26 cellular contexts compared by ENCODE assay signal in the genomic region with DNA sequence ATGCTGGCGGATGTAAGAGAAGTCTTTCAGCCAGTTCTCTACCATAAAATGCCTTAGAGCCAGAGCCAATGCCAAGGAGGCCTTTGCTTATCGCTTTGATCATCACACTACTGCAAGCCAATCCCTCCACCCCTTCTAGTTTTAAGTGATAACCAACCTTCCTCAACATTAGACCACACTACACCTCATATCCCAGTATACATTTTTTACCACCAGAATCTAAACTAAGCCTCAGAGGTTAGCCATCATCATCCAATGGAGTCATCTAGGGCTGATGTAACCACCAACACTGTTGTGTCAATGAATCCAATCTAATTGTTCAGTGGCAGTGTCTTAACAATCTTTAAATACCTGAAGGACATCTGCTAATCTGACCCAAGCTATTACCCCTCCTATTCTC. TPM values are rescaled to one million over a fixed set of nuclear protein-coding genes. Genes with fewer than 3 reads are reported as not detected.
A peak's percentile ranks its signal among the peaks of the same experiment; 100 is the strongest.
DNase-seq lines count a peak whose midpoint lies in the region; ATAC-seq and TF ChIP-seq lines count a peak whose summit lies in the region.
"Had no signal": no experiment of that assay in that cellular context is flagged by ENCODE, and none has a peak within 500 bp of the region (broad histone marks: within the 10 kb centered on the region; RNA-seq: fewer than 3 reads in every experiment).

No MANE protein-coding gene starts in this region.

- no peaks in the 10 kb centered on the region for H3K9me3 Mint-ChIP-seq in activated naive CD4-positive, alpha-beta T cell treated with anti-CD3 and anti-CD28 coated beads, Interleukin-2, amount 50 U/mL, for 72 hours
- H3K9me3 Mint-ChIP-seq in immature natural killer cell = no peaks in the 10 kb centered on the region
- H3K9me3 Mint-ChIP-seq: activated CD4-positive, alpha-beta memory T cell treated with anti-CD3 and anti-CD28 coated beads, Interleukin-2, amount 10 ng/mL, durations not matched to agents 7 days and 5 days; CD14-positive monocyte; nephron had no signal

- no peaks in the 10 kb centered on the region for H3K9me3 ChIP-seq in T-helper 17 cell (ENCODE audit: control insufficient read depth, low read length, poor library complexity, severe bottlenecking)
- H3K9me3 ChIP-seq: colonic mucosa, esophagus squamous epithelium, left lung, thoracic aorta, vagina had no signal

- ATAC-seq in activated naive CD4-positive, alpha-beta T cell treated with anti-CD3 and anti-CD28 coated beads, Interleukin-2, amount 50 U/mL, for 72 hours = peak; percentile 66 to 72
- ATAC-seq in T-helper 17 cell (no peak), GM21528 (IDR thresholded peaks at IDR 0.05; ENCODE audit: low FRiP score, unreplicated experiment) (no peak), GM19324 (IDR thresholded peaks at IDR 0.05; ENCODE audit: low FRiP score, unreplicated experiment) (no peak)
- ATAC-seq: HepG2, left lung, Right ventricle myocardium inferior had no signal

- H3K4me3 Mint-ChIP-seq in T-helper 17 cell (no peak overlapping the region), immature natural killer cell (no peak overlapping the region)
- H3K4me3 Mint-ChIP-seq: activated CD4-positive, alpha-beta memory T cell treated with anti-CD3 and anti-CD28 coated beads, Interleukin-2, amount 10 ng/mL, durations not matched to agents 7 days and 5 days; CD14-positive monocyte; nephron had no signal

- intact Hi-C loops in cardiac septum (cut with DNase I) = no loop called here

- H3K27me3 Mint-ChIP-seq in T-helper 17 cell (no peaks in the 10 kb centered on the region), immature natural killer cell (ENCODE audit: low read depth in 3 of 3) (no peaks in the 10 kb centered on the region)
- H3K27me3 Mint-ChIP-seq: activated CD4-positive, alpha-beta memory T cell treated with anti-CD3 and anti-CD28 coated beads, Interleukin-2, amount 10 ng/mL, durations not matched to agents 7 days and 5 days had no signal

- TF ChIP-seq POLR2A in erythroblast (IDR thresholded peaks at IDR 0.05; ENCODE audit: low read length) = no peak

- peak overlapping the region in 1 of 2 donors; percentile 50 for H3K27ac Mint-ChIP-seq in activated naive CD4-positive, alpha-beta T cell treated with anti-CD3 and anti-CD28 coated beads, Interleukin-2, amount 50 U/mL, for 72 hours
- H3K27ac Mint-ChIP-seq in T-helper 17 cell (peak overlapping the region; percentile 86), immature natural killer cell (peak overlapping the region in 2 of 6 donors; percentile 6 to 42)
- H3K27ac Mint-ChIP-seq: activated CD4-positive, alpha-beta memory T cell treated with anti-CD3 and anti-CD28 coated beads, Interleukin-2, amount 10 ng/mL, durations not matched to agents 7 days and 5 days; nephron had no signal

- peaks cover 4 to 14% of the 10 kb centered on the region in 2 donors for H3K36me3 Mint-ChIP-seq in activated naive CD4-positive, alpha-beta T cell treated with anti-CD3 and anti-CD28 coated beads, Interleukin-2, amount 50 U/mL, for 72 hours
- H3K36me3 Mint-ChIP-seq in T-helper 17 cell (ENCODE audit: low read depth) (peaks cover 11% of the 10 kb centered on the region), immature natural killer cell (peaks cover 0 to 7% (median 6%) of the 10 kb centered on the region in 3 donors)

- no peak for DNase-seq in activated naive CD4-positive, alpha-beta T cell treated with anti-CD3 and anti-CD28 coated beads, Interleukin-2, amount 50 U/mL, for 72 hours (ENCODE audit: low spot score in 2 of 2)
- no peak for DNase-seq in activated naive CD4-positive, alpha-beta T cell treated with anti-CD3 and anti-CD28 coated beads, Interleukin-2, amount 50 U/mL, for 16 hours
- DNase-seq in T-helper 17 cell (no peak), erythroblast (lab: John Stamatoyannopoulos, UW) (peak; percentile 32 to 57), immature natural killer cell (no peak), cardiac septum (ENCODE audit: low spot score) (no peak)
- DNase-seq: activated CD4-positive, alpha-beta memory T cell treated with anti-CD3 and anti-CD28 coated beads, Interleukin-2, amount 10 ng/mL, durations not matched to agents 7 days and 5 days; activated CD4-positive, CD25-positive, alpha-beta regulatory T cell; colonic mucosa; effector memory CD4-positive, alpha-beta T cell; esophagus squamous epithelium; hippocampal formation; left lung; NCI-H1092 treated with DMSO at 0.1 percent for 48 hours; NCI-H1930; NCI-H774; retina; T-helper 9 cell had no signal

- peaks cover 39% of the 10 kb centered on the region for H3K4me1 Mint-ChIP-seq in T-helper 17 cell
- H3K4me1 Mint-ChIP-seq in immature natural killer cell = peaks cover 44 to 66% of the 10 kb centered on the region in 2 donors

RNA-seq across cellular contexts. Expression of a gene that starts 6.4 kb away (rescaled TPM):
- total RNA-seq in activated naive CD4-positive, alpha-beta T cell treated with anti-CD3 and anti-CD28 coated beads, Interleukin-2, amount 50 U/mL, for 72 hours = 10 to 100 TPM; 22.8 to 35.6 TPM
- total RNA-seq in T-helper 17 cell (10 to 100 TPM; 12.9 to 18.0 TPM), cardiac septum (4.4 TPM)
- polyA plus RNA-seq in immature natural killer cell = 1 to 10 TPM; 4.2 to 8.5 (median 4.6) TPM

RNA-seq across cellular contexts. Expression of a gene that starts 18.8 kb away (rescaled TPM):
- 1 to 10 TPM; 7.8 to 8.7 TPM for total RNA-seq in activated naive CD4-positive, alpha-beta T cell treated with anti-CD3 and anti-CD28 coated beads, Interleukin-2, amount 50 U/mL, for 72 hours
- 10 to 100 TPM; 32.7 to 36.3 TPM for total RNA-seq in T-helper 17 cell
- 10 to 100 TPM in 1 of 3 donors, 1 to 10 TPM in 2; 5.7 to 19.0 (median 8.4) TPM for polyA plus RNA-seq in immature natural killer cell
- 7.7 TPM for total RNA-seq in cardiac septum

RNA-seq across cellular contexts. Expression of a gene that starts 45.9 kb away (rescaled TPM):
- total RNA-seq in activated naive CD4-positive, alpha-beta T cell treated with anti-CD3 and anti-CD28 coated beads, Interleukin-2, amount 50 U/mL, for 72 hours = under 1 TPM in 1 of 2 donors, not detected in 1; 0.12 TPM
- under 1 TPM; 0.60 to 0.67 TPM for total RNA-seq in T-helper 17 cell
- polyA plus RNA-seq in immature natural killer cell = under 1 TPM in 1 of 3 donors, not detected in 2; 0.11 TPM
- 0.57 TPM for total RNA-seq in cardiac septum
- total RNA-seq: Right ventricle myocardium inferior, vagina had no signal
- polyA plus RNA-seq: CD14-positive monocyte had no signal

Comparison
In these comparisons a context has a peak if more than half of its experiments do, and no peak if none do; other contexts are left out.
1. ATAC-seq: peak in activated naive CD4-positive, alpha-beta T cell treated with anti-CD3 and anti-CD28 coated beads, Interleukin-2, amount 50 U/mL, for 72 hours (2 of 2); none in T-helper 17 cell (single experiment), GM21528 (single experiment) and GM19324 (single experiment).
2. DNase-seq: peak in erythroblast (2 of 2); none in activated naive CD4-positive, alpha-beta T cell treated with anti-CD3 and anti-CD28 coated beads, Interleukin-2, amount 50 U/mL, for 72 hours (0 of 2), activated naive CD4-positive, alpha-beta T cell treated with anti-CD3 and anti-CD28 coated beads, Interleukin-2, amount 50 U/mL, for 16 hours (single experiment), T-helper 17 cell (0 of 3), immature natural killer cell (0 of 3) and cardiac septum (single experiment).